32 cellular contexts compared by ENCODE assay signal in genomic region chr20:14892782-14893181, GRCh38.
"Had no signal": no experiment of that assay in that cellular context is flagged by ENCODE, and none has a peak within 500 bp of the region (broad histone marks: within the 10 kb centered on the region; RNA-seq: fewer than 3 reads in every experiment).

No MANE protein-coding gene starts in this region.

- FAIRE-seq: astrocyte, bronchial epithelial cell, TTC549 had no signal

- H3K4me1 ChIP-seq: esophagus muscularis mucosa, foreskin keratinocyte, gastrocnemius medialis had no signal

- H3K27ac ChIP-seq: brain microvascular endothelial cell, esophagus muscularis mucosa, foreskin keratinocyte, gastrocnemius medialis, VCaP had no signal

- H3K36me3 ChIP-seq: brain microvascular endothelial cell, esophagus muscularis mucosa, gastrocnemius medialis had no signal

- H3K27ac Mint-ChIP-seq: activated B cell treated with CpG ODN at 0.5 μM for 24 hours; activated CD8-positive, alpha-beta T cell treated with anti-CD3 and anti-CD28 coated beads for 36 hours; activated naive CD8-positive, alpha-beta T cell; activated T-helper 17 cell treated with anti-CD3 and anti-CD28 coated beads, Interleukin-2, amount 50 U/mL, for 72 hours; effector memory CD8-positive, alpha-beta T cell had no signal

- H3K4me3 ChIP-seq: esophagus muscularis mucosa, gastrocnemius medialis had no signal

- H3K27me3 Mint-ChIP-seq: activated B cell treated with CpG ODN at 0.5 μM for 24 hours; activated CD8-positive, alpha-beta T cell treated with anti-CD3 and anti-CD28 coated beads for 36 hours; activated naive CD8-positive, alpha-beta T cell; activated T-helper 17 cell treated with anti-CD3 and anti-CD28 coated beads, Interleukin-2, amount 50 U/mL, for 72 hours; central memory CD8-positive, alpha-beta T cell; effector memory CD8-positive, alpha-beta T cell had no signal

- H3K4me1 Mint-ChIP-seq: activated B cell treated with CpG ODN at 0.5 μM for 24 hours; activated T-helper 17 cell treated with anti-CD3 and anti-CD28 coated beads, Interleukin-2, amount 50 U/mL, for 72 hours; central memory CD8-positive, alpha-beta T cell had no signal

- H3K4me3 Mint-ChIP-seq: activated B cell treated with CpG ODN at 0.5 μM for 24 hours; activated CD8-positive, alpha-beta T cell treated with anti-CD3 and anti-CD28 coated beads for 36 hours; activated naive CD8-positive, alpha-beta T cell; activated T-cell treated with anti-CD3 and anti-CD28 coated beads, Interleukin-2, amount 50 U/mL, for 4 hours; activated T-helper 17 cell treated with anti-CD3 and anti-CD28 coated beads, Interleukin-2, amount 50 U/mL, for 72 hours; central memory CD8-positive, alpha-beta T cell; effector memory CD8-positive, alpha-beta T cell had no signal

- ATAC-seq: activated CD4-positive, CD25-positive, alpha-beta regulatory T cell treated with anti-CD3 and anti-CD28 coated beads, Interleukin-2, amount 50 U/mL, for 24 hours; activated CD8-positive, alpha-beta T cell treated with anti-CD3 and anti-CD28 coated beads for 36 hours; activated T-cell treated with anti-CD3 and anti-CD28 coated beads, Interleukin-2, amount 50 U/mL, for 4 hours; activated T-helper 17 cell treated with anti-CD3 and anti-CD28 coated beads, Interleukin-2, amount 50 U/mL, for 72 hours; effector memory CD8-positive, alpha-beta T cell; foreskin keratinocyte; gastrocnemius medialis had no signal

- H3K36me3 Mint-ChIP-seq: activated naive CD8-positive, alpha-beta T cell had no signal

- DNase-seq: activated B cell treated with CpG ODN at 0.5 μM for 24 hours; activated CD4-positive, alpha-beta T cell treated with anti-CD3 and anti-CD28 coated beads for 48 hours; activated CD4-positive, alpha-beta T cell treated with anti-CD3 and anti-CD28 coated beads, Interleukin-2, amount 50 U/mL, for 1 hour; activated CD4-positive, alpha-beta T cell treated with anti-CD3 and anti-CD28 coated beads, Interleukin-2, amount 50 U/mL, for 48 hours; activated CD8-positive, alpha-beta memory T cell treated with anti-CD3 and anti-CD28 coated beads for 24 hours; activated CD8-positive, alpha-beta T cell treated with anti-CD3 and anti-CD28 coated beads for 36 hours; activated effector memory CD4-positive, alpha-beta T cell treated with Interleukin-2 at 50 U/mL for 16 hours; activated gamma-delta T cell treated with Interleukin-2 at 50 U/mL for 16 hours; activated naive CD4-positive, alpha-beta T cell treated with anti-CD3 and anti-CD28 coated beads, Interleukin-2, amount 50 U/mL, for 16 hours; activated naive CD4-positive, alpha-beta T cell treated with Interleukin-2 at 50 U/mL for 16 hours; activated T-cell treated with anti-CD3 and anti-CD28 coated beads, Interleukin-2, amount 50 U/mL, for 4 hours; amniotic stem cell; anterior cingulate cortex; brain microvascular endothelial cell; cortex of kidney; dermis blood vessel endothelial cell; effector CD4-positive, alpha-beta T cell; effector memory CD8-positive, alpha-beta T cell; erythroblast; foreskin keratinocyte; gastrocnemius medialis; glutamatergic neuron; T-helper 2 cell had no signal

- H3K27me3 ChIP-seq: brain microvascular endothelial cell, esophagus muscularis mucosa, foreskin keratinocyte, gastrocnemius medialis had no signal

- H3K9me3 ChIP-seq: esophagus muscularis mucosa, gastrocnemius medialis had no signal

- H3K9me3 Mint-ChIP-seq: activated B cell treated with CpG ODN at 0.5 μM for 24 hours had no signal
